Comparison of ENCODE assay signal across 1 cellular context in the genomic region with DNA sequence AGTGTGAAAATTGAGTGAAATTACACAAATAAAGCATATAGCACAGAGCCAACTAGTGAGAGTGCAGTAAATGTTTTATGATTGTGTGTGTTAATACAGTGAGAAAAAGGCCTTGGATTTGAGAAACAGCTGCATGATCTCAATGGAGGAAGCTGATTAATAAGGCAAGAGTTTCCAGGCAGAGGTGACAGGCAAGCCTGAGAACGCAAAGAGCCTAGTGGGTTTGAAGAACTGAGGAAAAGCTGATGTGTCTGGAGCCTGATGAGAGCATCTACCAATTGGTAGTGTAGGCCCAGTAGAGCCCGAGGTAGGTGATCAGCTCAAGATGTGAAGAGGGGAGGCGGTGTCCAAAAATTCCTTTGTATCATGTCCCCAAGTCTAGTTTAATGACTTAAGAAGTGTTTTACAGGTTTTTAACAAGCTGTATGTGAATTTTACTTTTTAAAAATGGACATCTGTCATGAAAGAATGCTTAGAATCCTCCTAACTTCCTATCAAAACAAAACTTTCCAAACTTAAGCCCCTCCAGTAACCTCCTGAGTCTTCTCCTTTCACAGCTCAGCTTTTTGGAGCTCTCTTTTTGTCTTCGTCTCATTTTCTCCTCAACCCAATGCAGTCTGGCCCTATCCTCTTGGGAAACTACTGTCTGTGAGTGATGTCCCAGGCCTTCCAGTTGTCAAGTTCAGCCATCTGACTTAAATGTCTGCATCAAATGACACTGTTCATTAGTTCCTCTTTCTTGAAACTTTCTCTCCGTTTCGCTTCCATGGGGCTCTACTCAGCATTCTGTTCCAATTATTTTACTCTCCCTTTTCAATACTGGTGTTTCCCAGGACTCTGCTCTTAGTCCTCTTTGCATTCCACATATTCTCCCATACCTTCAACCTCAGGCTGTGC.
TF ChIP-seq lines count a peak whose summit lies in the region.

No MANE protein-coding gene starts in this region.

TF ChIP-seq in GM12878, 131 proteins besides CTCF, POLR2A, EP300 and RAD21 (continued from another document):
- TF ChIP-seq, protein P1, sequence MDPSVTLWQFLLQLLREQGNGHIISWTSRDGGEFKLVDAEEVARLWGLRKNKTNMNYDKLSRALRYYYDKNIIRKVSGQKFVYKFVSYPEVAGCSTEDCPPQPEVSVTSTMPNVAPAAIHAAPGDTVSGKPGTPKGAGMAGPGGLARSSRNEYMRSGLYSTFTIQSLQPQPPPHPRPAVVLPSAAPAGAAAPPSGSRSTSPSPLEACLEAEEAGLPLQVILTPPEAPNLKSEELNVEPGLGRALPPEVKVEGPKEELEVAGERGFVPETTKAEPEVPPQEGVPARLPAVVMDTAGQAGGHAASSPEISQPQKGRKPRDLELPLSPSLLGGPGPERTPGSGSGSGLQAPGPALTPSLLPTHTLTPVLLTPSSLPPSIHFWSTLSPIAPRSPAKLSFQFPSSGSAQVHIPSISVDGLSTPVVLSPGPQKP (IDR thresholded peaks at IDR 0.05; ENCODE audit: low read depth, low read length) = no peak
- TF ChIP-seq SUPT20H (IDR thresholded peaks at IDR 0.05; ENCODE audit: borderline replicate concordance, control insufficient read depth, low read depth, low read length) = no peak
- TF ChIP-seq, protein P2, sequence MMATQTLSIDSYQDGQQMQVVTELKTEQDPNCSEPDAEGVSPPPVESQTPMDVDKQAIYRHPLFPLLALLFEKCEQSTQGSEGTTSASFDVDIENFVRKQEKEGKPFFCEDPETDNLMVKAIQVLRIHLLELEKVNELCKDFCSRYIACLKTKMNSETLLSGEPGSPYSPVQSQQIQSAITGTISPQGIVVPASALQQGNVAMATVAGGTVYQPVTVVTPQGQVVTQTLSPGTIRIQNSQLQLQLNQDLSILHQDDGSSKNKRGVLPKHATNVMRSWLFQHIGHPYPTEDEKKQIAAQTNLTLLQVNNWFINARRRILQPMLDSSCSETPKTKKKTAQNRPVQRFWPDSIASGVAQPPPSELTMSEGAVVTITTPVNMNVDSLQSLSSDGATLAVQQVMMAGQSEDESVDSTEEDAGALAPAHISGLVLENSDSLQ (IDR thresholded peaks at IDR 0.05) = peak; percentile 61; the same call in 1 of the 2 replicates
- TF ChIP-seq NBN (IDR thresholded peaks at IDR 0.05) = 0 out of 2 replicates have a peak, but pooled peaks have one; percentile 29
- TF ChIP-seq CBX3 (IDR thresholded peaks at IDR 0.05; ENCODE audit: borderline replicate concordance, low read depth) = no peak
- no peak for TF ChIP-seq NR2C2 (IDR thresholded peaks at IDR 0.05; ENCODE audit: borderline replicate concordance, control insufficient read depth, insufficient read length, low read depth)
- no peak for TF ChIP-seq STAT1 (conservative IDR thresholded peaks at IDR 0.05)
- TF ChIP-seq ZBTB11 (CRISPR knock-in tag; IDR thresholded peaks at IDR 0.05) = no peak
